ENCODE assay signal across 9 cellular contexts in the genomic region with DNA sequence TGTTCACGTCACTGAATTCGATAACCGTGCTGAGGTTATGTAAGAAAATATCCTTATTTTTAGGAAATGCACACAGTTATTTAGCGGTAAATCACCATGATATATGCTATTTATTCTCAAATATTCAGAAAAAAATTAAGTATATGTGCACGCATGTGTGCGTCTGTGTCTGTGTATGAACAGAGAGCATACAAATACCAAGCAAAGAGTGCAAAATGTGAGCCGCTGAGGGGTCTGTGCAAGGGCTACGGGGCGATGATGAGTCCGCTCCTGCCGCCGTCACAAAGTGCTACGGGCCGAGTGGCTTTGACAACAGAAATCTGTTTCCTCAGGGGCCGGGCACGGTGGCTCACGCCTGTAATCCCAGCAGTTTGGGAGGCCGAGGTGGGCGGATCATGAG. TPM values are rescaled to one million over a fixed set of nuclear protein-coding genes. Genes with fewer than 3 reads are reported as not detected.
"Had no signal": no experiment of that assay in that cellular context is flagged by ENCODE, and none has a peak within 500 bp of the region (broad histone marks: within the 10 kb centered on the region; RNA-seq: fewer than 3 reads in every experiment).

No MANE protein-coding gene starts in this region.

- H3K4me3 ChIP-seq: GM12878 had no signal

- DNase-seq: GDM1, GF-D8 had no signal

- FAIRE-seq: G401.6, GM12878, GM12891, GM12892, GM18507, GM19239 had no signal

RNA-seq across cellular contexts. Expression of a gene that starts 7.4 kb away (rescaled TPM):
- total RNA-seq: G401, GM12878 had no signal
